14 cellular contexts compared by ENCODE assay signal in the genomic region with DNA sequence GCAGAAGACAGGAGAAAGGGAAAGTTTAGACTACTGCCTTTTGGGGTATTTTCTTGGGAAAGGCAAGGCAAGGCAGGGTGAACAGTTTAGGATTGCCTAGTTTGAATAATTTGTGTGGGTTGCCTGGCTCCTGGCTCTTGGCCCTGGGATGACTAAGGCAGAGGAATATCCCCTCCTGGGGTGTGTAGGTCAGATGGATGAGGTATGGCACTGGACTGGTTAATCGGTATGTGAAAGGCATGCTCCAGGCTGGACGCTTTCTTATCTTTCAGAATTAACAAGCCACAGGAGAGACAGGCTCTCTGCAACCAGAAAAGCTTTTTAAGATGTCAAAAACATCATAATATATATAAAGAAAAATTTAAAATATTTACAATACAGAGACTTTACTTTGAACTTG. TPM values are rescaled to one million over a fixed set of nuclear protein-coding genes. Genes with fewer than 3 reads are reported as not detected.
DNase-seq lines count a peak whose midpoint lies in the region; ATAC-seq and TF ChIP-seq lines count a peak whose summit lies in the region.
"Had no signal": no experiment of that assay in that cellular context is flagged by ENCODE, and none has a peak within 500 bp of the region (broad histone marks: within the 10 kb centered on the region; RNA-seq: fewer than 3 reads in every experiment).

No MANE protein-coding gene starts in this region.

- in situ Hi-C loops in astrocyte of the cerebellum (cut with HindIII; ENCODE audit: low sequenced_read_pairs), result loop anchor here (5.0 kb wide), 1 partner anchor 34 kb away; no protein-coding TSS in a partner anchor

- DNase-seq in D341Med (ENCODE audit: low spot score) (peak; percentile 42), HT1080 (ENCODE audit: low read depth) (peak; percentile 18), astrocyte of the cerebellum (ENCODE audit: low read depth) (peak; percentile 66), myocyte (ENCODE audit: low read depth) (peak; percentile 27)
- DNase-seq: activated CD4-positive, alpha-beta T cell treated with anti-CD3 and anti-CD28 coated beads for 1 hour; amygdala; DMS53; GOT3; Peyer's patch; stimulated activated naive CD4-positive, alpha-beta T cell had no signal

- TF ChIP-seq CTCF in astrocyte of the cerebellum (IDR thresholded peaks at IDR 0.05; ENCODE audit: low read depth, low read length, missing control alignments), result no peak

- no peak overlapping the region for H3K4me3 ChIP-seq in astrocyte of the cerebellum (ENCODE audit: low read depth, low read length)
- H3K4me3 ChIP-seq: Peyer's patch had no signal

- ATAC-seq in HG03571 (IDR thresholded peaks at IDR 0.05; ENCODE audit: unreplicated experiment) (no peak), HG02759 (IDR thresholded peaks at IDR 0.05; ENCODE audit: unreplicated experiment) (no peak), HG03280 (IDR thresholded peaks at IDR 0.05; ENCODE audit: unreplicated experiment) (no peak), GM19452 (IDR thresholded peaks at IDR 0.05; ENCODE audit: unreplicated experiment) (no peak)

RNA-seq across cellular contexts. Expression of a gene that starts 58.6 kb away (rescaled TPM):
- 37.6 and 41.8 TPM in 2 replicates for total RNA-seq in HT1080 (2014; rRNA removed; shearing (Covaris generic))
- 41.9 and 43.6 TPM in 2 replicates for polyA plus RNA-seq in HT1080 (2015; cell fraction: cytosol; rRNA removed)
- polyA plus RNA-seq in HT1080 (2015; cell fraction: nucleus; rRNA removed), result 62.9 and 71.9 TPM in 2 replicates
- 58.5 and 124 TPM in 2 replicates for total RNA-seq in myocyte
- 20.2 TPM for polyA plus RNA-seq in myocyte (2012)
